22 cellular contexts compared by ENCODE assay signal in genomic region chr4:185799442-185799841, GRCh38. TPM values are rescaled to one million over a fixed set of nuclear protein-coding genes. Genes with fewer than 3 reads are reported as not detected.
"Had no signal": no experiment of that assay in that cellular context is flagged by ENCODE, and none has a peak within 500 bp of the region (broad histone marks: within the 10 kb centered on the region; RNA-seq: fewer than 3 reads in every experiment).

No MANE protein-coding gene starts in this region.

- H3K27me3 Mint-ChIP-seq: activated naive CD4-positive, alpha-beta T cell treated with anti-CD3 and anti-CD28 coated beads, Interleukin-2, amount 50 U/mL, for 24 hours; brain had no signal

- H3K4me2 ChIP-seq: KMS-11 had no signal

- DNase-seq: activated CD4-positive, alpha-beta T cell treated with anti-CD3 and anti-CD28 coated beads for 48 hours; activated CD4-positive, alpha-beta T cell treated with anti-CD3 and anti-CD28 coated beads, Interleukin-2, amount 50 U/mL, for 4 hours; activated CD4-positive, CD25-positive, alpha-beta regulatory T cell treated with anti-CD3 and anti-CD28 coated beads, Interleukin-2, amount 50 U/mL, for 72 hours; activated CD8-positive, alpha-beta memory T cell treated with anti-CD3 and anti-CD28 coated beads, Interleukin-2, amount 50 U/mL, for 48 hours; activated CD8-positive, alpha-beta T cell treated with anti-CD3 and anti-CD28 coated beads, Interleukin-2, amount 10 ng/mL, durations not matched to agents 7 days and 5 days; activated effector memory CD4-positive, alpha-beta T cell treated with Interleukin-2 at 50 U/mL for 16 hours; activated naive CD4-positive, alpha-beta T cell; activated T-cell treated with anti-CD3 and anti-CD28 coated beads, Interleukin-2, amount 50 U/mL, for 1 hour; amygdala; NCI-H1092; NCI-H1436; NCI-H187; NCI-H2081; NCI-H510A treated with DMSO at 0.1 percent for 48 hours; SIG-M5; T-helper 17 cell; T-helper 9 cell had no signal

- H3K4me1 Mint-ChIP-seq: activated naive CD4-positive, alpha-beta T cell treated with anti-CD3 and anti-CD28 coated beads, Interleukin-2, amount 50 U/mL, for 24 hours; T-helper 17 cell had no signal

- ATAC-seq: activated CD8-positive, alpha-beta T cell treated with anti-CD3 and anti-CD28 coated beads, Interleukin-2, amount 10 ng/mL, durations not matched to agents 7 days and 5 days; T-helper 17 cell; WTC11 had no signal

- H3K9ac ChIP-seq: KMS-11 had no signal

- H3K27ac Mint-ChIP-seq: activated CD8-positive, alpha-beta T cell treated with anti-CD3 and anti-CD28 coated beads, Interleukin-2, amount 10 ng/mL, durations not matched to agents 7 days and 5 days; activated naive CD4-positive, alpha-beta T cell treated with anti-CD3 and anti-CD28 coated beads, Interleukin-2, amount 50 U/mL, for 24 hours; activated T-helper 1 cell treated with anti-CD3 and anti-CD28 coated beads, Interleukin-12 subunit alpha, Interleukin-12 subunit beta, Interleukin-2, Interleukin-4 antibody, amounts not matched to agents 30 ng/mL and 10 ng/mL and 1 ng/mL, durations not matched to agents 14 hours and 24 hours and 36 hours; T-helper 17 cell; WTC11 had no signal

- H3K4me3 Mint-ChIP-seq: activated CD8-positive, alpha-beta T cell treated with anti-CD3 and anti-CD28 coated beads, Interleukin-2, amount 10 ng/mL, durations not matched to agents 7 days and 5 days; activated naive CD4-positive, alpha-beta T cell treated with anti-CD3 and anti-CD28 coated beads, Interleukin-2, amount 50 U/mL, for 24 hours; activated T-helper 1 cell treated with anti-CD3 and anti-CD28 coated beads, Interleukin-12 subunit alpha, Interleukin-12 subunit beta, Interleukin-2, Interleukin-4 antibody, amounts not matched to agents 30 ng/mL and 10 ng/mL and 1 ng/mL, durations not matched to agents 14 hours and 24 hours and 36 hours; brain; T-helper 17 cell; WTC11 had no signal

- H3K9me3 Mint-ChIP-seq: activated naive CD4-positive, alpha-beta T cell treated with anti-CD3 and anti-CD28 coated beads, Interleukin-2, amount 50 U/mL, for 24 hours; activated T-helper 1 cell treated with anti-CD3 and anti-CD28 coated beads, Interleukin-12 subunit alpha, Interleukin-12 subunit beta, Interleukin-2, Interleukin-4 antibody, amounts not matched to agents 30 ng/mL and 10 ng/mL and 1 ng/mL, durations not matched to agents 14 hours and 24 hours and 36 hours; brain had no signal

- H3K36me3 Mint-ChIP-seq: activated naive CD4-positive, alpha-beta T cell treated with anti-CD3 and anti-CD28 coated beads, Interleukin-2, amount 50 U/mL, for 24 hours; WTC11 had no signal

- H3K27ac ChIP-seq: KMS-11 had no signal

RNA-seq across cellular contexts. Expression of gene SORBS2, which starts 12.6 kb away (rescaled TPM):
- total RNA-seq: activated CD8-positive, alpha-beta T cell treated with anti-CD3 and anti-CD28 coated beads, Interleukin-2, amount 10 ng/mL, durations not matched to agents 7 days and 5 days; activated T-helper 1 cell treated with anti-CD3 and anti-CD28 coated beads, Interleukin-12 subunit alpha, Interleukin-12 subunit beta, Interleukin-2, Interleukin-4 antibody, amounts not matched to agents 30 ng/mL and 10 ng/mL and 1 ng/mL, durations not matched to agents 14 hours and 24 hours and 36 hours had no signal
